Comparison of ENCODE assay signal across 6 cellular contexts in the genomic region with DNA sequence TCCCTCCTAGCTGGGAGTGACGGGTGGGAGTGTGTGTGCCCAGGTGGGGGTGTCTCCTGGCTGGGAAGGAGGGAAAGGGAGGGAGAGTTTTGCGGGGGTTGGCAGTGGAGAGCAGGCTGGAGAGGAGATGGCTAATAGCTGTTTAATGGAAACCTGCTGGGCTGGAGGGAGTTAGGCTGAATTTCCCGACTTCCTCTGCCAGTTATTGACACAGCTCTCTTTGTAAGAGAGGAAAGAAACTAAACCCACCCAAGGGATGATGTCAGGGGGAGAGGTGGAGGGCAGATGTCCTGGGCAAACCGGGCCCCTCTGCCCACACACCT. TPM values are rescaled to one million over a fixed set of nuclear protein-coding genes. Genes with fewer than 3 reads are reported as not detected.
A peak's percentile ranks its signal among the peaks of the same experiment; 100 is the strongest.
DNase-seq lines count a peak whose midpoint lies in the region; ATAC-seq and TF ChIP-seq lines count a peak whose summit lies in the region.

No MANE protein-coding gene starts in this region.

- H3K36me3 ChIP-seq in HUES64 (ENCODE audit: insufficient read depth, low read length) (peaks cover 45% of the 10 kb centered on the region), body of pancreas (replicated peaks in 1 of 2; ENCODE audit: insufficient read depth in 1 of 2, low read depth in 2 of 2) (peaks cover 2 to 7% of the 10 kb centered on the region in 2 donors), trophoblast cell (ENCODE audit: control insufficient read depth in 1 of 2, insufficient read depth in 2 of 2, low read length in 2 of 2) (peaks cover 46% of the 10 kb centered on the region in 2 experiments)

- H3K9me3 ChIP-seq in HUES64 (ENCODE audit: insufficient read depth, low read depth, low read length): no peaks in the 10 kb centered on the region
- H3K9me3 ChIP-seq in body of pancreas: no peaks in the 10 kb centered on the region
- peaks cover 3% of the 10 kb centered on the region for H3K9me3 ChIP-seq in trophoblast cell (ENCODE audit: insufficient read depth, low read depth, low read length)

- 41% methylated on average over 3 of the region's 4 CpGs for WGBS in HUES64
- 26 to 40% methylated on average over 3 to 4 of the region's 4 CpGs for WGBS in body of pancreas, 2 donors
- WGBS in trophoblast cell (ENCODE audit: extremely low coverage, insufficient coverage, insufficient read length): no CpG with 5 or more reads among the region's 4 CpGs

- H3K79me1 ChIP-seq in trophoblast cell (ENCODE audit: low read length): peaks cover 12% of the 10 kb centered on the region

- TF ChIP-seq CTCF in body of pancreas (IDR thresholded peaks at IDR 0.05): no peak

- H3K14ac ChIP-seq in trophoblast cell (ENCODE audit: low read length): peak overlapping the region; percentile 11

- H3K4me1 ChIP-seq in HUES64 (ENCODE audit: insufficient read depth, low read length) (peaks cover 26% of the 10 kb centered on the region; the same call in 1 of the 2 replicates), body of pancreas (peaks cover 42% of the 10 kb centered on the region), trophoblast cell (ENCODE audit: control insufficient read depth in 1 of 2, insufficient read depth in 2 of 2, low read length in 2 of 2) (peaks cover 15 to 26% of the 10 kb centered on the region in 2 experiments)

- no peak overlapping the region for H3K4ac ChIP-seq in trophoblast cell (ENCODE audit: low read depth, low read length)

- peak overlapping the region; percentile 19 for H3K18ac ChIP-seq in trophoblast cell (ENCODE audit: low read length)

- no peak overlapping the region for H4K12ac ChIP-seq in trophoblast cell (ENCODE audit: low read depth, low read length)

- H2AK5ac ChIP-seq in trophoblast cell (ENCODE audit: low read length): no peak overlapping the region

- H2BK5ac ChIP-seq in trophoblast cell (ENCODE audit: low read depth, low read length, poor library complexity): peak overlapping the region; percentile 48

- H3K79me2 ChIP-seq in trophoblast cell (ENCODE audit: control insufficient read depth, insufficient read depth, low read length, poor library complexity): no peaks in the 10 kb centered on the region

- DNase-seq in body of pancreas (no peak), trophoblast cell (no peak), NCI-H1105 treated with DMSO at 0.1 percent for 48 hours (lab: John Stamatoyannopoulos, UW) (no peak), NCI-H2171 treated with DMSO at 0.1 percent for 48 hours (lab: John Stamatoyannopoulos, UW) (no peak), HCEC 1CT (no peak)

- H3K27ac ChIP-seq in HUES64 (ENCODE audit: low read depth, low read length) (peak overlapping the region; percentile 62), body of pancreas (peak overlapping the region; percentile 67 to 79 (median 74)), trophoblast cell (ENCODE audit: low read depth, low read length) (peak overlapping the region; percentile 82)

- H4K91ac ChIP-seq in trophoblast cell (ENCODE audit: low read depth, low read length): no peak overlapping the region

- no peak for TF ChIP-seq POLR2A in body of pancreas (IDR thresholded peaks at IDR 0.05)

- intact Hi-C loops in body of pancreas (cut with DNase I): loop anchor here (2.0 kb wide), 1 partner anchor 61 kb away; no protein-coding TSS in a partner anchor

- no peak overlapping the region for H3K4me3 ChIP-seq in HUES64 (ENCODE audit: low read length)
- no peak overlapping the region for H3K4me3 ChIP-seq in body of pancreas
- peak overlapping the region; percentile 32 for H3K4me3 ChIP-seq in trophoblast cell (ENCODE audit: low read depth, low read length)

- ATAC-seq in body of pancreas: peak; percentile 3

- H3K9ac ChIP-seq in HUES64 (ENCODE audit: low read depth, low read length): peak overlapping the region; percentile 25; the same call in 1 of the 2 replicates
- H3K9ac ChIP-seq in trophoblast cell (ENCODE audit: low read length): peak overlapping the region; percentile 14

- H3K4me2 ChIP-seq in trophoblast cell (ENCODE audit: low read length): peak overlapping the region; percentile 55

- H3K23ac ChIP-seq in trophoblast cell (ENCODE audit: low read length): no peak overlapping the region

- H3K27me3 ChIP-seq in HUES64 (ENCODE audit: insufficient read depth, low read length) (no peaks in the 10 kb centered on the region), body of pancreas (no peaks in the 10 kb centered on the region), trophoblast cell (ENCODE audit: insufficient read depth, low read length) (no peaks in the 10 kb centered on the region)

- H2BK120ac ChIP-seq in trophoblast cell (ENCODE audit: insufficient read depth, low read length, poor library complexity): no peak overlapping the region

- no peak overlapping the region for H2AFZ ChIP-seq in trophoblast cell (ENCODE audit: insufficient read depth, low read length, poor library complexity)

- no peak overlapping the region for H4K8ac ChIP-seq in trophoblast cell (ENCODE audit: low read depth, low read length)

- peak overlapping the region; percentile 42 for H2BK12ac ChIP-seq in trophoblast cell (ENCODE audit: low read length)

RNA-seq across cellular contexts. Expression of gene ILF3, which starts 10.2 kb away (rescaled TPM):
- polyA plus RNA-seq in HUES64 (2013, experiment 1 of 2): 346 TPM
- polyA plus RNA-seq in HUES64 (2013, experiment 2 of 2): 330 TPM
- total RNA-seq in body of pancreas: 100 to 1,000 TPM in 1 of 2 donors, 10 to 100 TPM in 1; 90.3 to 150 TPM
- polyA plus RNA-seq in trophoblast cell (2013): 200 and 209 TPM in 2 replicates

RNA-seq across cellular contexts. Expression of gene SLC44A2, which starts 18.6 kb away (rescaled TPM):
- 58.0 TPM for polyA plus RNA-seq in HUES64 (2013, experiment 1 of 2)
- polyA plus RNA-seq in HUES64 (2013, experiment 2 of 2): 76.6 TPM
- 10 to 100 TPM; 47.5 to 56.4 TPM for total RNA-seq in body of pancreas
- polyA plus RNA-seq in trophoblast cell (2013): 232 and 244 TPM in 2 replicates

RNA-seq across cellular contexts. Expression of gene AP1M2, which starts 56.8 kb away (rescaled TPM):
- polyA plus RNA-seq in HUES64 (2013, experiment 1 of 2): 14.7 TPM
- 17.5 TPM for polyA plus RNA-seq in HUES64 (2013, experiment 2 of 2)
- 10 to 100 TPM; 25.7 to 30.6 TPM for total RNA-seq in body of pancreas
- polyA plus RNA-seq in trophoblast cell (2013): 40.5 and 43.5 TPM in 2 replicates

RNA-seq across cellular contexts. Expression of gene QTRT1, which starts 57.3 kb away (rescaled TPM):
- 35.8 TPM for polyA plus RNA-seq in HUES64 (2013, experiment 1 of 2)
- 30.4 TPM for polyA plus RNA-seq in HUES64 (2013, experiment 2 of 2)
- 10 to 100 TPM; 71.6 to 89.7 TPM for total RNA-seq in body of pancreas
- polyA plus RNA-seq in trophoblast cell (2013): 8.4 and 8.7 TPM in 2 replicates
